In the genomic region with DNA sequence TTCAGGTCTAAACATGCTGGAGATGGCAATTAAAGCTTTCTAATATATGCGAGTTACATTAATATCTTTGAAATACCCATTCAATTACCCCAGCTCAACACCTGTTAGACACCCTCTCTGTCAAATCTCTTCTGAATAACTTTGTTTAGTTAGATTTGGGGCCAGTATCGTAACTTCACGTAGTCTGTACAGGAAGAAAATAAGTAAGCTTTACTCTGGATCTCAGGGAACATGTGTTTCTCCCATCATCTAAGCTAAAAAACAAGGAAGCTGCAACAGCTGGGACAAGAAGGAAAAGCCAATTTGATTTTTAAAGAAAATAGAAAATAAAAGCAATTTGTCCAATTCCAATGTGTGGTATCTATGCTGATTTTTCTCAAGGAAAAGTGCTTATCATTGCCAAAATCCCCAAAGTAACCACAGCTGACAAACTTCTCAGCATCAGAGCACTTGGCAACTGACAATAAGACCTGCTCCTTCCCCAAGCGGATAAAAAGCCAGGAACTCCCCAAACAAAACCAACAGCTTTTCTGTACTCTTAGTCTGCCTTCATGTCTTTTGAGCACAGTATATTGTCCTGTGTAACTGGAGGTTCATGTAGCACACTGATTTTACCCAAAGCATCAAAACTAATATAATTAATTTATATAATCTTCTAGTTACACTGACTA, we compare ENCODE assay signal across 17 cellular contexts.
A peak's percentile ranks its signal among the peaks of the same experiment; 100 is the strongest.
DNase-seq lines count a peak whose midpoint lies in the region; ATAC-seq, FAIRE-seq and TF ChIP-seq lines count a peak whose summit lies in the region.
"Had no signal": no experiment of that assay in that cellular context is flagged by ENCODE, and none has a peak within 500 bp of the region (broad histone marks: within the 10 kb centered on the region; RNA-seq: fewer than 3 reads in every experiment).

No MANE protein-coding gene starts in this region.

- H3K4me3 ChIP-seq in astrocyte (ENCODE audit: insufficient read depth, low read depth, low read length) (no peak overlapping the region), heart right ventricle (peak overlapping the region in 1 of 10 donors; percentile 13), gastrocnemius medialis (no peak overlapping the region), ovary (no peak overlapping the region)
- H3K4me3 ChIP-seq: BLaER1 treated with 17β-estradiol and CSF1 and Interleukin-3, amounts not matched to agents 10 nM and 100 nM; GM12878 had no signal

- H3K27ac ChIP-seq in astrocyte (ENCODE audit: low read depth, low read length) (no peak overlapping the region), heart right ventricle (peak overlapping the region in 7 of 10 donors; percentile 5 to 71 (median 37)), gastrocnemius medialis (peak overlapping the region in 3 of 4 donors; percentile 19 to 42 (median 23)), ovary (no peak overlapping the region)
- H3K27ac ChIP-seq: BLaER1 treated with 17β-estradiol and CSF1 and Interleukin-3, amounts not matched to agents 10 nM and 100 nM had no signal

- H3K9me3 ChIP-seq in astrocyte (ENCODE audit: insufficient read depth, low read depth, low read length) (no peaks in the 10 kb centered on the region), heart right ventricle (no peaks in the 10 kb centered on the region), gastrocnemius medialis (no peaks in the 10 kb centered on the region), ovary (no peaks in the 10 kb centered on the region)
- H3K9me3 ChIP-seq: BLaER1 treated with 17β-estradiol and CSF1 and Interleukin-3, amounts not matched to agents 10 nM and 100 nM had no signal

- H4K20me1 ChIP-seq in astrocyte (ENCODE audit: insufficient read depth, low read length) = no peaks in the 10 kb centered on the region
- H4K20me1 ChIP-seq: BLaER1 treated with 17β-estradiol and CSF1 and Interleukin-3, amounts not matched to agents 10 nM and 100 nM had no signal

- no peaks in the 10 kb centered on the region for H3K27me3 ChIP-seq in astrocyte (ENCODE audit: insufficient read depth, low read length)
- no peaks in the 10 kb centered on the region for H3K27me3 ChIP-seq in heart right ventricle
- no peaks in the 10 kb centered on the region for H3K27me3 ChIP-seq in gastrocnemius medialis
- H3K27me3 ChIP-seq in ovary = no peaks in the 10 kb centered on the region
- H3K27me3 ChIP-seq: BLaER1 treated with 17β-estradiol and CSF1 and Interleukin-3, amounts not matched to agents 10 nM and 100 nM had no signal

- H2AFZ ChIP-seq in astrocyte (ENCODE audit: low read depth, low read length) = no peak overlapping the region

- H3K36me3 ChIP-seq in astrocyte (ENCODE audit: insufficient read depth, low read length) (no peaks in the 10 kb centered on the region), heart right ventricle (no peaks in the 10 kb centered on the region), gastrocnemius medialis (no peaks in the 10 kb centered on the region), ovary (no peaks in the 10 kb centered on the region)
- H3K36me3 ChIP-seq: BLaER1 treated with 17β-estradiol and CSF1 and Interleukin-3, amounts not matched to agents 10 nM and 100 nM had no signal

- in situ Hi-C loops in gastrocnemius medialis (cut with MboI; ENCODE audit: low sequenced_read_pairs in 4 of 4) = no loop called here

- intact Hi-C loops in heart right ventricle (cut with DNase I) (no loop called here), gastrocnemius medialis (cut with DNase I; ENCODE audit: low total_unique reads) (no loop called here), ovary (cut with DNase I) (no loop called here)

- no peak for FAIRE-seq in astrocyte (lab: Jason Lieb, UNC)
- FAIRE-seq: GM12878, GM18507 had no signal

- H3K4me2 ChIP-seq in astrocyte (ENCODE audit: low read length) = no peak overlapping the region
- H3K4me2 ChIP-seq: BLaER1 treated with 17β-estradiol and CSF1 and Interleukin-3, amounts not matched to agents 10 nM and 100 nM had no signal

- H3K27ac Mint-ChIP-seq in astrocyte (ENCODE audit: unreplicated experiment) = no peak overlapping the region
- H3K27ac Mint-ChIP-seq in T-helper 2 cell treated with Interferon-gamma antibody and Interleukin-4, amounts not matched to agents 5 μg/mL and 100 μg/mL, for 36 hours = no peak overlapping the region
- H3K27ac Mint-ChIP-seq: CD4-positive, CD25-positive, alpha-beta regulatory T cell; H9; IgD-negative memory B cell had no signal

- ATAC-seq in heart right ventricle (peak in 5 of 8 donors; percentile 45 to 79 (median 65)), gastrocnemius medialis (no peak)
- ATAC-seq: GM12878 had no signal

- H3K79me2 ChIP-seq in astrocyte (ENCODE audit: insufficient read depth, low read length) = no peaks in the 10 kb centered on the region

- H3K4me1 ChIP-seq in astrocyte (ENCODE audit: insufficient read depth, low read length) = no peaks in the 10 kb centered on the region
- H3K4me1 ChIP-seq in heart right ventricle = peaks cover 3 to 59% (median 33%) of the 10 kb centered on the region in 9 donors
- H3K4me1 ChIP-seq in gastrocnemius medialis = peaks cover 39 to 50% of the 10 kb centered on the region in 2 donors
- peaks cover 7% of the 10 kb centered on the region for H3K4me1 ChIP-seq in ovary (ENCODE audit: insufficient read depth)

- TF ChIP-seq POLR2A in gastrocnemius medialis (IDR thresholded peaks at IDR 0.05) (no peak), ovary (IDR thresholded peaks at IDR 0.05) (no peak)

- TF ChIP-seq CTCF in astrocyte (IDR thresholded peaks at IDR 0.05; ENCODE audit: insufficient read depth, low read depth, low read length) (no peak), heart right ventricle (IDR thresholded peaks at IDR 0.05) (no peak), gastrocnemius medialis (IDR thresholded peaks at IDR 0.05 in 4 of 5, conservative IDR thresholded peaks at IDR 0.05 in 1 of 5) (no peak), ovary (IDR thresholded peaks at IDR 0.05) (no peak)

- no peaks in the 10 kb centered on the region for H3K27me3 Mint-ChIP-seq in astrocyte (ENCODE audit: low read depth, unreplicated experiment)
- peaks cover 3% of the 10 kb centered on the region for H3K27me3 Mint-ChIP-seq in T-helper 2 cell treated with Interferon-gamma antibody and Interleukin-4, amounts not matched to agents 5 μg/mL and 100 μg/mL, for 36 hours (ENCODE audit: low read depth)
- H3K27me3 Mint-ChIP-seq: CD4-positive, CD25-positive, alpha-beta regulatory T cell; IgD-negative memory B cell had no signal

- H3K36me3 Mint-ChIP-seq in astrocyte (ENCODE audit: low read depth, unreplicated experiment) = no peaks in the 10 kb centered on the region
- no peaks in the 10 kb centered on the region for H3K36me3 Mint-ChIP-seq in T-helper 2 cell treated with Interferon-gamma antibody and Interleukin-4, amounts not matched to agents 5 μg/mL and 100 μg/mL, for 36 hours (ENCODE audit: low read depth)

- no peaks in the 10 kb centered on the region for H3K4me1 Mint-ChIP-seq in astrocyte (ENCODE audit: low read depth, unreplicated experiment)
- peaks cover 10% of the 10 kb centered on the region for H3K4me1 Mint-ChIP-seq in T-helper 2 cell treated with Interferon-gamma antibody and Interleukin-4, amounts not matched to agents 5 μg/mL and 100 μg/mL, for 36 hours (ENCODE audit: low read depth)

- H3K4me3 Mint-ChIP-seq in astrocyte (ENCODE audit: unreplicated experiment) = no peak overlapping the region
- H3K4me3 Mint-ChIP-seq in T-helper 2 cell treated with Interferon-gamma antibody and Interleukin-4, amounts not matched to agents 5 μg/mL and 100 μg/mL, for 36 hours = no peak overlapping the region
- H3K4me3 Mint-ChIP-seq: CD4-positive, CD25-positive, alpha-beta regulatory T cell; H9; IgD-negative memory B cell had no signal

- DNase-seq in NCI-H1105 treated with DMSO at 0.1 percent for 48 hours (lab: John Stamatoyannopoulos, UW) = peak; percentile 40
- no peak for DNase-seq in NCI-H1105 (lab: John Stamatoyannopoulos, UW)
- peak; percentile 6 for DNase-seq in astrocyte (ENCODE audit: low read depth)
- DNase-seq in heart right ventricle = peak in 1 of 2 donors; percentile 11
- DNase-seq in gastrocnemius medialis = no peak
- DNase-seq in ovary = no peak
- DNase-seq in T-helper 2 cell treated with Interferon-gamma antibody and Interleukin-4, amounts not matched to agents 5 μg/mL and 100 μg/mL, for 36 hours (ENCODE audit: low spot score) = no peak
- DNase-seq: 8988T; ACHN; CD4-positive, CD25-positive, alpha-beta regulatory T cell; DMS79; GOT3; H9 had no signal

- TF ChIP-seq EP300 in ovary (IDR thresholded peaks at IDR 0.05) = no peak

- no peak overlapping the region for H3K9ac ChIP-seq in astrocyte (ENCODE audit: low read length)
- H3K9ac ChIP-seq: BLaER1 treated with 17β-estradiol and CSF1 and Interleukin-3, amounts not matched to agents 10 nM and 100 nM had no signal

- 60 to 62% methylated on average over 4 of the region's 4 CpGs for WGBS in heart right ventricle, 2 donors
- WGBS in ovary, 3 donors = 19 to 55% (median 40%) methylated on average over 4 of the region's 4 CpGs

- H3K9me3 Mint-ChIP-seq in astrocyte (ENCODE audit: unreplicated experiment) = no peaks in the 10 kb centered on the region
- H3K9me3 Mint-ChIP-seq in T-helper 2 cell treated with Interferon-gamma antibody and Interleukin-4, amounts not matched to agents 5 μg/mL and 100 μg/mL, for 36 hours = no peaks in the 10 kb centered on the region
- H3K9me3 Mint-ChIP-seq: H9, IgD-negative memory B cell had no signal

Comparison
In these comparisons a context has a peak if more than half of its experiments do, and no peak if none do; other contexts are left out.
1. DNase-seq: peak in NCI-H1105 treated with DMSO at 0.1 percent for 48 hours (single experiment) and astrocyte (single experiment); none in NCI-H1105 (single experiment), gastrocnemius medialis (0 of 2), ovary (0 of 5) and T-helper 2 cell treated with Interferon-gamma antibody and Interleukin-4, amounts not matched to agents 5 μg/mL and 100 μg/mL, for 36 hours (single experiment).
2. H3K27ac ChIP-seq: peak in heart right ventricle (7 of 10) and gastrocnemius medialis (3 of 4); none in astrocyte (single experiment) and ovary (0 of 2).
3. ATAC-seq: peak in heart right ventricle (5 of 8); none in gastrocnemius medialis (0 of 2).